ENCODE assay signal across 10 cellular contexts in genomic region chr1:242546441-242546840, GRCh38. TPM values are rescaled to one million over a fixed set of nuclear protein-coding genes. Genes with fewer than 3 reads are reported as not detected.
"Had no signal": no experiment of that assay in that cellular context is flagged by ENCODE, and none has a peak within 500 bp of the region (broad histone marks: within the 10 kb centered on the region; RNA-seq: fewer than 3 reads in every experiment).

No MANE protein-coding gene starts in this region.

- H3K9ac ChIP-seq: KMS-11 had no signal

- ATAC-seq: HepG2, K562 had no signal

- FAIRE-seq: HepG2, HTR-8/SVneo, K562 had no signal

- H3K4me3 ChIP-seq: K562 had no signal

- H3K4me2 ChIP-seq: KMS-11 had no signal

- DNase-seq: IMR-90, KBM-7, KG1 had no signal

- H3K27ac ChIP-seq: HL-60, KMS-11 had no signal

RNA-seq across cellular contexts. Expression of gene PLD5, which starts 21.9 kb away (rescaled TPM):
- total RNA-seq: HepG2, HT-29, IMR-90, K562 had no signal
- polyA plus RNA-seq: HepG2, IgD-negative memory B cell, IMR-90, K562 had no signal
